Comparison of ENCODE assay signal across 21 cellular contexts in the genomic region with DNA sequence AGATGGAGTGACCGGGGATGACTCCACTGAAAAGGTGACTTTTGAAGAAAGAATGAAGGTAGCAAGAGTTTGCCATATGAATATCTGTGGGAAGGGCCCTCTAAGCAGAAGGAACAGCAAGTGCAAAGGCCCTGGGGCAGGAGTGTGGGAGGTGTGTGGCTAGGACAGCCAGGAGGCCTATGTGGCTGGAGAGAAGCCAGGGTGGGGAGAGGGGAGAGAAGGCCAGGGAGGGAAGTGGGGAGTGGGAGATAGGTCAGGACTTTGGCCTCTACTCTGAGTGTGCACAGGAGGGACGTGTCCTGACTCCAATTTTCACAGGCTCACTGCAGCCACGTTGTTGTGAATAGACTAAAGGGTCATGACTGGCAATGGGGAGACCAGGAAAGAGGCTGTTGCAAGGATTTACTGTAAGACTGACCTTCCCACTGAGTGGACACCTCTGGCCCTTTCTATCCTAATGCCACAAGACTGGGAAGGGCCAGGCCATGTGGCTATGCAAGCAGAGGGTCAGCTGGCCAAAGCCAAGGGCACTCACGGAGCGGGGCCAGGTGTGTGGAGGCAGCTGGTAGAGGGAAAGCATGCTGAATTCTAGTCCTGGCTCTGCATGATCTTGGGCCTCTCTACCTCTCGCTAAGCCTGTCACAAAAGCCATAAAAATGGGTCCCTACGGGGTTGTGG.
A peak's percentile ranks its signal among the peaks of the same experiment; 100 is the strongest.
DNase-seq lines count a peak whose midpoint lies in the region; ATAC-seq, FAIRE-seq and TF ChIP-seq lines count a peak whose summit lies in the region.
"Had no signal": no experiment of that assay in that cellular context is flagged by ENCODE, and none has a peak within 500 bp of the region (broad histone marks: within the 10 kb centered on the region; RNA-seq: fewer than 3 reads in every experiment).

No MANE protein-coding gene starts in this region.

- in situ Hi-C loops in HepG2 (cut with HindIII; ENCODE audit: extremely low pct_ligation_motif_present, low pct_unique_long_range_greater_than_20kb): no loop called here

- ATAC-seq in HepG2 (peak; percentile 9; the same call in 2 of the 3 replicates), GM21619 (IDR thresholded peaks at IDR 0.05; ENCODE audit: unreplicated experiment) (no peak)
- no peak for ATAC-seq in stimulated activated naive B cell treated with anti-CD40 and anti-IgM and Interleukin-4, amounts not matched to agents 10 μg/mL and 1 μg/mL and 100 μg/mL, for 72 hours (replicated peaks)
- ATAC-seq: GM12878 had no signal

- no peak overlapping the region for H2AFZ ChIP-seq in HepG2 (ENCODE audit: low read length)

- no TSS peak for BruUV-seq in HepG2 (replicated peaks; lab: Mats Ljungman, UMichigan)

- H3K27me3 ChIP-seq in NT2/D1 (ENCODE audit: insufficient read depth, insufficient read length): peaks cover 47% of the 10 kb centered on the region
- H3K27me3 ChIP-seq in HepG2 (ENCODE audit: control insufficient read depth in 1 of 2, insufficient read depth in 2 of 2, low read length in 2 of 2): peaks cover 2 to 69% of the 10 kb centered on the region in 2 experiments; a peak in 3 of 5 replicates
- H3K27me3 ChIP-seq: BE2C, Peyer's patch had no signal

- peaks cover 52 to 76% of the 10 kb centered on the region in 2 donors for H3K4me1 Mint-ChIP-seq in stimulated activated naive B cell treated with anti-CD40 and anti-IgM and Interleukin-4, amounts not matched to agents 10 μg/mL and 1 μg/mL and 100 μg/mL, for 72 hours
- H3K4me1 Mint-ChIP-seq: CD14-positive monocyte; CD8-positive, alpha-beta memory T cell had no signal

- H3K36me3 Mint-ChIP-seq in stimulated activated naive B cell treated with anti-CD40 and anti-IgM and Interleukin-4, amounts not matched to agents 10 μg/mL and 1 μg/mL and 100 μg/mL, for 72 hours: peaks cover 42 to 70% of the 10 kb centered on the region in 2 donors
- H3K36me3 Mint-ChIP-seq: CD14-positive monocyte; CD8-positive, alpha-beta memory T cell had no signal

- H3K79me2 ChIP-seq in HepG2 (ENCODE audit: insufficient read depth, low read length): no peaks in the 10 kb centered on the region

- H3K4me1 ChIP-seq in NT2/D1 (ENCODE audit: insufficient read depth, insufficient read length) (peaks cover 18% of the 10 kb centered on the region), HepG2 (ENCODE audit: insufficient read depth, low read length) (peaks cover 35% of the 10 kb centered on the region)
- H3K4me1 ChIP-seq: BE2C, Peyer's patch had no signal

- H3K4me3 ChIP-seq in NT2/D1 (ENCODE audit: insufficient read length, low read depth) (no peak overlapping the region), HepG2 (replicated peaks in 1 of 3; ENCODE audit: insufficient read depth in 1 of 3, low read depth in 2 of 3, low read length in 3 of 3) (no peak overlapping the region)
- H3K4me3 ChIP-seq: GM12878, Peyer's patch had no signal

- no peaks in the 10 kb centered on the region for H3K9me3 Mint-ChIP-seq in stimulated activated naive B cell treated with anti-CD40 and anti-IgM and Interleukin-4, amounts not matched to agents 10 μg/mL and 1 μg/mL and 100 μg/mL, for 72 hours
- H3K9me3 Mint-ChIP-seq: CD8-positive, alpha-beta memory T cell had no signal

- H3K4me3 Mint-ChIP-seq in stimulated activated naive B cell treated with anti-CD40 and anti-IgM and Interleukin-4, amounts not matched to agents 10 μg/mL and 1 μg/mL and 100 μg/mL, for 72 hours: no peak overlapping the region
- H3K4me3 Mint-ChIP-seq: CD8-positive, alpha-beta memory T cell had no signal

- TF ChIP-seq POLR2A in GM19193 (IDR thresholded peaks at IDR 0.05; ENCODE audit: extremely low read depth, insufficient read depth, insufficient read length): peak; percentile 10
- no peak for TF ChIP-seq POLR2A in HepG2 (IDR thresholded peaks at IDR 0.05; ENCODE audit: insufficient read depth in 1 of 2, low read depth in 2 of 2, low read length in 2 of 2)

- no peak for TF ChIP-seq CTCF in HepG2 (CRISPR knock-in tag; IDR thresholded peaks at IDR 0.05)

- TF ChIP-seq EP300 in HepG2 (IDR thresholded peaks at IDR 0.05; ENCODE audit: low read depth in 2 of 2, low read length in 2 of 2) (no peak), HepG2 (CRISPR knock-in tag; IDR thresholded peaks at IDR 0.05; ENCODE audit: borderline replicate concordance) (no peak)

- FAIRE-seq in HepG2 (lab: Jason Lieb, UNC): no peak
- FAIRE-seq: GM12878, GM19239, H54 had no signal

- peak overlapping the region; percentile 33 for H3K9ac ChIP-seq in NT2/D1 (ENCODE audit: insufficient read length, low read depth)
- H3K9ac ChIP-seq in HepG2 (ENCODE audit: insufficient read depth, low read depth, low read length): no peak overlapping the region
- H3K9ac ChIP-seq: SK-N-SH had no signal

- DNase-seq in NT2/D1 (ENCODE audit: low read depth, low spot score): no peak
- DNase-seq in HepG2 (ENCODE audit: low spot score): no peak
- no peak for DNase-seq in stimulated activated naive B cell treated with anti-CD40 and anti-IgM and Interleukin-4, amounts not matched to agents 10 μg/mL and 1 μg/mL and 100 μg/mL, for 72 hours
- no peak for DNase-seq in NCI-H1105 treated with DMSO at 0.1 percent for 48 hours (lab: John Stamatoyannopoulos, UW)
- no peak for DNase-seq in NCI-H2107 treated with DMSO at 0.1 percent for 48 hours (lab: John Stamatoyannopoulos, UW; ENCODE audit: unreplicated experiment)
- DNase-seq: DMS 273 treated with DMSO at 0.1 percent for 48 hours, DMS79, GDM1, NCI-H1105, NCI-H2107, NCI-H446 treated with DMSO at 0.1 percent for 48 hours had no signal

- intact Hi-C loops in HepG2 (cut with micrococcal nuclease; ENCODE audit: unreplicated experiment): no loop called here

- TF ChIP-seq RAD21 in HepG2 (CRISPR knock-in tag; IDR thresholded peaks at IDR 0.05): no peak

- H3K27ac Mint-ChIP-seq in stimulated activated naive B cell treated with anti-CD40 and anti-IgM and Interleukin-4, amounts not matched to agents 10 μg/mL and 1 μg/mL and 100 μg/mL, for 72 hours: peak overlapping the region; percentile 82
- H3K27ac Mint-ChIP-seq: CD14-positive monocyte; CD8-positive, alpha-beta memory T cell had no signal

- WGBS in HepG2 (ENCODE audit: low lambda C conversion rate): 38% methylated on average over 7 of the region's 7 CpGs

- H3K27ac ChIP-seq in HepG2 (ENCODE audit: extremely low read length, insufficient read depth, low read length): no peak overlapping the region
- H3K27ac ChIP-seq: Peyer's patch had no signal

- no peaks in the 10 kb centered on the region for H3K27me3 Mint-ChIP-seq in stimulated activated naive B cell treated with anti-CD40 and anti-IgM and Interleukin-4, amounts not matched to agents 10 μg/mL and 1 μg/mL and 100 μg/mL, for 72 hours

- CTCF ChIA-PET in HepG2 (lab: Yijun Ruan, JAX; ENCODE audit: low intra/inter-chr PET ratio, low total read pairs): interaction anchor here (1.3 to 2.0 kb wide), 2 partner anchors 11 to 12 kb away, joined by 4 to 6 read pairs; no protein-coding TSS in a partner anchor

- no peaks in the 10 kb centered on the region for H4K20me1 ChIP-seq in HepG2 (ENCODE audit: insufficient read depth, low read length)

- POLR2A ChIA-PET in HepG2 (lab: Yijun Ruan, JAX): no interaction called here

- H3K4me2 ChIP-seq in HepG2 (ENCODE audit: low read depth, low read length): no peak overlapping the region
- H3K4me2 ChIP-seq: SK-N-SH had no signal

- H3K36me3 ChIP-seq in NT2/D1 (ENCODE audit: insufficient read depth, insufficient read length, low read length) (no peaks in the 10 kb centered on the region), HepG2 (replicated peaks in 1 of 2; ENCODE audit: control insufficient read depth in 1 of 2, insufficient read depth in 2 of 2, low read length in 2 of 2) (no peaks in the 10 kb centered on the region)
- H3K36me3 ChIP-seq: BE2C, Peyer's patch had no signal

- H3K9me3 ChIP-seq in NT2/D1 (ENCODE audit: insufficient read depth, low read length) (no peaks in the 10 kb centered on the region), HepG2 (ENCODE audit: low read length) (no peaks in the 10 kb centered on the region)
- H3K9me3 ChIP-seq: BE2C, Peyer's patch, SK-N-SH had no signal

TF ChIP-seq in HepG2, 621 proteins besides CTCF, POLR2A, EP300 and RAD21 (continues in another document):
- TF ChIP-seq, protein P1, sequence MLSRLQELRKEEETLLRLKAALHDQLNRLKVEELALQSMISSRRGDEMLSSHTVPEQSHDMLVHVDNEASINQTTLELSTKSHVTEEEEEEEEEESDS (CRISPR knock-in tag; IDR thresholded peaks at IDR 0.05; ENCODE audit: borderline replicate concordance): no peak
- no peak for TF ChIP-seq ISX (CRISPR knock-in tag; conservative IDR thresholded peaks at IDR 0.05)
- TF ChIP-seq, protein P2, sequence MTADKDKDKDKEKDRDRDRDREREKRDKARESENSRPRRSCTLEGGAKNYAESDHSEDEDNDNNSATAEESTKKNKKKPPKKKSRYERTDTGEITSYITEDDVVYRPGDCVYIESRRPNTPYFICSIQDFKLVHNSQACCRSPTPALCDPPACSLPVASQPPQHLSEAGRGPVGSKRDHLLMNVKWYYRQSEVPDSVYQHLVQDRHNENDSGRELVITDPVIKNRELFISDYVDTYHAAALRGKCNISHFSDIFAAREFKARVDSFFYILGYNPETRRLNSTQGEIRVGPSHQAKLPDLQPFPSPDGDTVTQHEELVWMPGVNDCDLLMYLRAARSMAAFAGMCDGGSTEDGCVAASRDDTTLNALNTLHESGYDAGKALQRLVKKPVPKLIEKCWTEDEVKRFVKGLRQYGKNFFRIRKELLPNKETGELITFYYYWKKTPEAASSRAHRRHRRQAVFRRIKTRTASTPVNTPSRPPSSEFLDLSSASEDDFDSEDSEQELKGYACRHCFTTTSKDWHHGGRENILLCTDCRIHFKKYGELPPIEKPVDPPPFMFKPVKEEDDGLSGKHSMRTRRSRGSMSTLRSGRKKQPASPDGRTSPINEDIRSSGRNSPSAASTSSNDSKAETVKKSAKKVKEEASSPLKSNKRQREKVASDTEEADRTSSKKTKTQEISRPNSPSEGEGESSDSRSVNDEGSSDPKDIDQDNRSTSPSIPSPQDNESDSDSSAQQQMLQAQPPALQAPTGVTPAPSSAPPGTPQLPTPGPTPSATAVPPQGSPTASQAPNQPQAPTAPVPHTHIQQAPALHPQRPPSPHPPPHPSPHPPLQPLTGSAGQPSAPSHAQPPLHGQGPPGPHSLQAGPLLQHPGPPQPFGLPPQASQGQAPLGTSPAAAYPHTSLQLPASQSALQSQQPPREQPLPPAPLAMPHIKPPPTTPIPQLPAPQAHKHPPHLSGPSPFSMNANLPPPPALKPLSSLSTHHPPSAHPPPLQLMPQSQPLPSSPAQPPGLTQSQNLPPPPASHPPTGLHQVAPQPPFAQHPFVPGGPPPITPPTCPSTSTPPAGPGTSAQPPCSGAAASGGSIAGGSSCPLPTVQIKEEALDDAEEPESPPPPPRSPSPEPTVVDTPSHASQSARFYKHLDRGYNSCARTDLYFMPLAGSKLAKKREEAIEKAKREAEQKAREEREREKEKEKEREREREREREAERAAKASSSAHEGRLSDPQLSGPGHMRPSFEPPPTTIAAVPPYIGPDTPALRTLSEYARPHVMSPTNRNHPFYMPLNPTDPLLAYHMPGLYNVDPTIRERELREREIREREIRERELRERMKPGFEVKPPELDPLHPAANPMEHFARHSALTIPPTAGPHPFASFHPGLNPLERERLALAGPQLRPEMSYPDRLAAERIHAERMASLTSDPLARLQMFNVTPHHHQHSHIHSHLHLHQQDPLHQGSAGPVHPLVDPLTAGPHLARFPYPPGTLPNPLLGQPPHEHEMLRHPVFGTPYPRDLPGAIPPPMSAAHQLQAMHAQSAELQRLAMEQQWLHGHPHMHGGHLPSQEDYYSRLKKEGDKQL (CRISPR knock-in tag; IDR thresholded peaks at IDR 0.05; ENCODE audit: low read depth): no peak
